ENCODE assay signal across 9 cellular contexts in the genomic region with DNA sequence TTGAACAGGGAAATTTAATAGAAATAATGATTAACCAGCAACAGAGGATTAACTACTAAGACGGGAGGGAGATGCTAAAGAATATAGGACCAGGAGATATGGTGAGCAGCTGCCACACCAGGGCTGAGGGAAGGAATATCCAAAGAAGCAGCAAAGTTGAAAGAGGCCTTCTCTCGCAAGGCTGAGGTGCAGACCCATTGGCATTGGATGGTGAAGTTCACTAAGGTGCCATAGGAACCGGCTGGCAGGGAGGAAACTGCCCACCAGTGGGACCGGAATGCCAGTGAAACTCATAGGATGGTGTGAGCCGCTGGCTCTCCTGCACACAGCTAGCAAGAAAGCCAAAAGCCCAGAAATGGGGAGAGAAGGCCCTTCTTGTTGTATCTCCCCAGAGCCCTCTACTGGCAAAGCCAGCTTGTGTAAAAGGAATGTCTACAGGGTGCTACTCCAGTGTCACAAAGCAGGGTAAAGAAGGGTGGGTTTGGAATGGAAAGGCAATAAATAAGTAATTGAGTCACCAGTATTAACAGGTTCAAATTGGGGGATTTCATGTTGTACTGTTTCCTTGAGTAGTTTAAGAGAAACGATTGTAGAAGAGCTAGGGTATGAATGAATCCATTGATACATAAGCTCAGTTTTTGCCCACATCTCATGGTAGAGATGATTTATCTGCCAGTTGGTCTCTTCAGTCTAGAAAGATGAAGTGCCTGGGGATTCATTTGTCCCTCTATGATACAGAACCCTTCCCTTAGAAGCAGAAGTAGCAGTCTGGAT. TPM values are rescaled to one million over a fixed set of nuclear protein-coding genes. Genes with fewer than 3 reads are reported as not detected.
DNase-seq lines count a peak whose midpoint lies in the region; ATAC-seq, FAIRE-seq and TF ChIP-seq lines count a peak whose summit lies in the region.
"Had no signal": no experiment of that assay in that cellular context is flagged by ENCODE, and none has a peak within 500 bp of the region (broad histone marks: within the 10 kb centered on the region; RNA-seq: fewer than 3 reads in every experiment).

No MANE protein-coding gene starts in this region.

- H3K9me3 ChIP-seq in cardiac muscle cell (ENCODE audit: low read depth) (no peaks in the 10 kb centered on the region), Panc1 (ENCODE audit: control insufficient read depth, insufficient read depth, low read depth, low read length) (no peaks in the 10 kb centered on the region), small intestine (ENCODE audit: control insufficient read depth, low read depth) (no peaks in the 10 kb centered on the region)

- no peaks in the 10 kb centered on the region for H3K9me3 Mint-ChIP-seq in mesothelial cell of epicardium

- H3K4me1 ChIP-seq in cardiac muscle cell (ENCODE audit: low read depth), result no peaks in the 10 kb centered on the region
- H3K4me1 ChIP-seq in Panc1 (ENCODE audit: control insufficient read depth, insufficient read depth, low read length), result no peaks in the 10 kb centered on the region
- peaks cover 0 to 4% of the 10 kb centered on the region in 2 donors for H3K4me1 ChIP-seq in small intestine (ENCODE audit: control insufficient read depth in 2 of 2, insufficient read depth in 1 of 2, low read depth in 1 of 2, low read length in 1 of 2)

- ATAC-seq in Right ventricle myocardium inferior, result no peak
- peak; percentile 75 for ATAC-seq in Panc1
- no peak for ATAC-seq in GM18502 (IDR thresholded peaks at IDR 0.05; ENCODE audit: poor library complexity, unreplicated experiment)
- no peak for ATAC-seq in GM19397 (IDR thresholded peaks at IDR 0.05; ENCODE audit: unreplicated experiment)

- POLR2A ChIA-PET in Panc1 (lab: Charles Lee), result interaction anchor here (0.6 kb wide), 1 partner anchor 34 kb away, joined by 4 read pairs; no protein-coding TSS in a partner anchor

- H3K36me3 ChIP-seq in cardiac muscle cell, result no peaks in the 10 kb centered on the region
- no peaks in the 10 kb centered on the region for H3K36me3 ChIP-seq in Panc1 (ENCODE audit: control insufficient read depth, insufficient read depth, low read length)
- peaks cover 0 to 2% of the 10 kb centered on the region in 2 donors for H3K36me3 ChIP-seq in small intestine (ENCODE audit: control insufficient read depth in 2 of 2, insufficient read depth in 2 of 2, low read length in 2 of 2)

- no peak overlapping the region for H3K4me3 Mint-ChIP-seq in mesothelial cell of epicardium
- H3K4me3 Mint-ChIP-seq: activated naive CD8-positive, alpha-beta T cell had no signal

- DNase-seq in cardiac muscle cell (ENCODE audit: low read depth in 1 of 2, low spot score in 1 of 2) (peak; percentile 40 to 52), Right ventricle myocardium inferior (ENCODE audit: missing footprints) (no peak), Panc1 (ENCODE audit: low read depth, low spot score) (no peak), fibroblast of villous mesenchyme (ENCODE audit: low read depth) (peak; percentile 62), small intestine (peak; percentile 47), mesothelial cell of epicardium (ENCODE audit: low spot score in 2 of 2, unreplicated experiment in 2 of 2) (no peak)

- in situ Hi-C loops in Panc1 (cut with HindIII; ENCODE audit: low pct_unique_long_range_greater_than_20kb, low sequenced_read_pairs), result no loop called here

- peaks cover 21% of the 10 kb centered on the region for H3K36me3 Mint-ChIP-seq in mesothelial cell of epicardium

- CTCF ChIA-PET in Panc1 (lab: Charles Lee), result no interaction called here

- no peak for FAIRE-seq in small intestine (lab: Jason Lieb, UNC)

- H3K27me3 ChIP-seq in cardiac muscle cell (no peaks in the 10 kb centered on the region), Panc1 (ENCODE audit: control insufficient read depth, insufficient read depth, low read length) (no peaks in the 10 kb centered on the region), small intestine (ENCODE audit: control insufficient read depth in 2 of 2, insufficient read depth in 2 of 2, low read length in 2 of 2) (no peaks in the 10 kb centered on the region)

- H3K27ac Mint-ChIP-seq in mesothelial cell of epicardium, result no peak overlapping the region
- H3K27ac Mint-ChIP-seq: activated naive CD8-positive, alpha-beta T cell had no signal

- H3K4me3 ChIP-seq in cardiac muscle cell, result no peak overlapping the region
- H3K4me3 ChIP-seq in Panc1 (ENCODE audit: low read depth in 2 of 2, low read length in 2 of 2), result no peak overlapping the region
- H3K4me3 ChIP-seq in fibroblast of villous mesenchyme (ENCODE audit: low read depth, low read length), result no peak overlapping the region
- H3K4me3 ChIP-seq in small intestine (ENCODE audit: low read depth in 1 of 2, low read length in 2 of 2), result no peak overlapping the region

- no peaks in the 10 kb centered on the region for H3K4me1 Mint-ChIP-seq in mesothelial cell of epicardium

- BruUV-seq in Panc1 (replicated peaks; lab: Mats Ljungman, UMichigan), result no TSS peak

- intact Hi-C loops in Right ventricle myocardium inferior (cut with DNase I), result no loop called here
- intact Hi-C loops in Panc1 (cut with micrococcal nuclease; ENCODE audit: unreplicated experiment), result no loop called here

- WGBS in small intestine, 3 donors, result 48 to 71% (median 62%) methylated on average over 6 of the region's 6 CpGs

- H3K27ac ChIP-seq in cardiac muscle cell (no peak overlapping the region), Panc1 (ENCODE audit: low read length) (no peak overlapping the region), small intestine (ENCODE audit: low read depth in 1 of 2, low read length in 1 of 2) (no peak overlapping the region)

- peak; percentile 46 for TF ChIP-seq CTCF in cardiac muscle cell (IDR thresholded peaks at IDR 0.05; ENCODE audit: low read depth, low read length)
- TF ChIP-seq CTCF in Panc1 (IDR thresholded peaks at IDR 0.05), result peak; percentile 58
- peak; percentile 72 for TF ChIP-seq CTCF in fibroblast of villous mesenchyme (IDR thresholded peaks at IDR 0.05; ENCODE audit: insufficient read depth, low read depth, low read length)
- TF ChIP-seq CTCF in mesothelial cell of epicardium (IDR thresholded peaks at IDR 0.05; ENCODE audit: unreplicated experiment), result no peak

- H3K27me3 Mint-ChIP-seq in mesothelial cell of epicardium (ENCODE audit: low read depth), result no peaks in the 10 kb centered on the region
- H3K27me3 Mint-ChIP-seq: activated naive CD8-positive, alpha-beta T cell had no signal

RNA-seq across cellular contexts. Expression of a gene that starts 36.0 kb away (rescaled TPM):
- 24.4 and 26.5 TPM in 2 replicates for total RNA-seq in cardiac muscle cell
- polyA plus RNA-seq in cardiac muscle cell, result 26.5 and 32.7 TPM in 2 replicates
- 15.0 TPM for total RNA-seq in Right ventricle myocardium inferior
- 80.3 TPM for total RNA-seq in Panc1 (2021; ENCODE audit: unreplicated experiment)
- polyA plus RNA-seq in Panc1 (2012; ENCODE audit: insufficient read length), result 36.6 TPM
- total RNA-seq in fibroblast of villous mesenchyme, result 34.1 and 37.6 TPM in 2 replicates
- polyA plus RNA-seq in small intestine, result 10 to 100 TPM; 25.7 to 60.6 (median 38.9) TPM
- 54.9 to 55.1 TPM (median 54.9 TPM) in 3 replicates for total RNA-seq in mesothelial cell of epicardium

Comparison
In these comparisons a context has a peak if more than half of its experiments do, and no peak if none do; other contexts are left out.
1. DNase-seq: peak in cardiac muscle cell (2 of 2), fibroblast of villous mesenchyme (single experiment) and small intestine (single experiment); none in Right ventricle myocardium inferior (single experiment), Panc1 (single experiment) and mesothelial cell of epicardium (0 of 2).